20 cellular contexts compared by ENCODE assay signal in the genomic region with DNA sequence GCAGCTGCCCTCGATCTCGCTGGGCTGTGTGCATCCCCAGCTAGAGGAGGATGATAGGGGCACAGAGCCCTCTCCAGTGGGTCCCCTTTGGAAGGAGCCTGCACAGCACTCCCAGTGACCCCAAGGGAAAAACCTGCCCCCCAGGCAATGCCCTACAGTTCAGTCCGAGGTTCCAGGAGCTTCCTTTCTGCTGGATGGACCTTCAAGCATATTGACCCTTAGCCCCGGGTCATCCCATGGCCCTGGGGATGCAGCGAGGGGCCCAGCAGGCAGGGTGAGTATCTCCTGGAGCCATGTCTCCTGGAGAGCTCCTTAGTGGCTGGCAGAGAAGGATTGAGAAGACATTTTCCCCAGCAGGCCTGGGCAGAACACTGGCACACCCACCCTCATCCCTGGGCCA. TPM values are rescaled to one million over a fixed set of nuclear protein-coding genes. Genes with fewer than 3 reads are reported as not detected.
DNase-seq lines count a peak whose midpoint lies in the region; ATAC-seq lines count a peak whose summit lies in the region.
"Had no signal": no experiment of that assay in that cellular context is flagged by ENCODE, and none has a peak within 500 bp of the region (broad histone marks: within the 10 kb centered on the region; RNA-seq: fewer than 3 reads in every experiment).

No MANE protein-coding gene starts in this region.

- intact Hi-C loops in left ventricle myocardium superior (cut with micrococcal nuclease) (no loop called here), cardiac septum (cut with DNase I) (no loop called here)

- peak overlapping the region; percentile 54 for H3K27ac Mint-ChIP-seq in central memory CD8-positive, alpha-beta T cell (ENCODE audit: low read depth)
- H3K27ac Mint-ChIP-seq in memory B cell: peak overlapping the region; percentile 8
- H3K27ac Mint-ChIP-seq: CD4-positive, alpha-beta T cell had no signal

- no peak for ATAC-seq in left ventricle myocardium superior
- ATAC-seq in central memory CD8-positive, alpha-beta T cell (replicated peaks; ENCODE audit: extremely low read depth, poor library complexity, severe bottlenecking): no peak
- ATAC-seq in memory B cell (ENCODE audit: low read depth): no peak
- ATAC-seq: GM12878 had no signal

- no peak overlapping the region for H3K4me3 Mint-ChIP-seq in central memory CD8-positive, alpha-beta T cell
- no peak overlapping the region for H3K4me3 Mint-ChIP-seq in memory B cell
- H3K4me3 Mint-ChIP-seq: CD4-positive, alpha-beta T cell had no signal

- H3K36me3 Mint-ChIP-seq in central memory CD8-positive, alpha-beta T cell (ENCODE audit: insufficient read depth): peaks cover 4% of the 10 kb centered on the region
- no peaks in the 10 kb centered on the region for H3K36me3 Mint-ChIP-seq in memory B cell

- peaks cover 8% of the 10 kb centered on the region for H3K9me3 Mint-ChIP-seq in central memory CD8-positive, alpha-beta T cell
- H3K9me3 Mint-ChIP-seq in memory B cell: peaks cover 10% of the 10 kb centered on the region

- peaks cover 2% of the 10 kb centered on the region for H3K27me3 Mint-ChIP-seq in central memory CD8-positive, alpha-beta T cell
- H3K27me3 Mint-ChIP-seq in memory B cell: no peaks in the 10 kb centered on the region

- no peaks in the 10 kb centered on the region for H3K4me1 Mint-ChIP-seq in central memory CD8-positive, alpha-beta T cell
- H3K4me1 Mint-ChIP-seq in memory B cell: peaks cover 17% of the 10 kb centered on the region

- DNase-seq in left ventricle myocardium superior (peak; percentile 9), cardiac septum (ENCODE audit: low spot score) (no peak), memory B cell (ENCODE audit: low spot score in 2 of 2) (no peak), ureter (ENCODE audit: low spot score) (peak; percentile 26), NCI-H2227 (lab: John Stamatoyannopoulos, UW; ENCODE audit: unreplicated experiment) (no peak), NOMO-1 treated with DMSO at 0.1 percent for 48 hours (lab: John Stamatoyannopoulos, UW; ENCODE audit: unreplicated experiment) (no peak)
- no peak for DNase-seq in central memory CD8-positive, alpha-beta T cell (ENCODE audit: low spot score in 2 of 2)
- DNase-seq: CD4-positive, alpha-beta T cell; COR-L47; DMS 273 treated with DMSO at 0.1 percent for 48 hours; DMS79 treated with DMSO at 0.1 percent for 48 hours; H7; Kasumi-1; NCI-H1694; NCI-H2081; NCI-H2171 treated with DMSO at 0.1 percent for 48 hours; NCI-H446; NCI-H526; OCI-M1 had no signal

RNA-seq across cellular contexts. Expression of gene CTDP1, which starts 45.4 kb away (rescaled TPM):
- 10.2 TPM for total RNA-seq in left ventricle myocardium superior
- 10.8 TPM for total RNA-seq in cardiac septum
- 23.8 TPM for total RNA-seq in ureter

Comparison
In these comparisons a context has a peak if more than half of its experiments do, and no peak if none do; other contexts are left out.
1. DNase-seq: peak in left ventricle myocardium superior (single experiment) and ureter (single experiment); none in cardiac septum (single experiment), central memory CD8-positive, alpha-beta T cell (0 of 2), memory B cell (0 of 2), NCI-H2227 (single experiment) and NOMO-1 treated with DMSO at 0.1 percent for 48 hours (single experiment).